In the genomic region with DNA sequence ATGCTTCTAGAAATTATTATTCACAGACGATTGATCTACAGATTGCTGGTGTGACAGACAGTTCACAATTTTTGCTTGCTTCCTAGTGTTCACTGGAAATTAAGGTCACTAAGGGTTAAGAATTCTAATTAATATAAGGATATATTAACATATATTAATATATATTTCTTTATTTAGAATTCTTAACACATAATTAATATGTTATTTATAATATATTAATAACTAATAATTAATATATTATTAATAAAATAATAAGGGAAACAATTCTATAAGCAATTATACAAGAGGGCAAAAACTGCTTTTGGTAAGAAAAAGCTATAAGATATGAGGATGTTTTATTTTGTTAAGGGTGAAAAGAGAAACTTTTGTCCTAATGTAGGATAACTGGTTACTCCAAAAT, we compare ENCODE assay signal across 18 cellular contexts. TPM values are rescaled to one million over a fixed set of nuclear protein-coding genes. Genes with fewer than 3 reads are reported as not detected.
DNase-seq lines count a peak whose midpoint lies in the region; ATAC-seq, FAIRE-seq and TF ChIP-seq lines count a peak whose summit lies in the region.
"Had no signal": no experiment of that assay in that cellular context is flagged by ENCODE, and none has a peak within 500 bp of the region (broad histone marks: within the 10 kb centered on the region; RNA-seq: fewer than 3 reads in every experiment).

No MANE protein-coding gene starts in this region.

- no peaks in the 10 kb centered on the region for H3K9me3 ChIP-seq in SK-N-SH
- H3K9me3 ChIP-seq in mesenchymal stem cell (ENCODE audit: control insufficient read depth, low read length): no peaks in the 10 kb centered on the region
- no peaks in the 10 kb centered on the region for H3K9me3 ChIP-seq in smooth muscle cell (replicated peaks; ENCODE audit: low read depth)
- H3K9me3 ChIP-seq: BE2C had no signal

- no peak overlapping the region for H4K91ac ChIP-seq in mesenchymal stem cell (ENCODE audit: low read length)

- DNase-seq in SK-N-SH (no peak), mesenchymal stem cell (no peak), smooth muscle cell (lab: John Stamatoyannopoulos, UW; ENCODE audit: unreplicated experiment) (no peak), HuH-7 (ENCODE audit: low spot score) (no peak), NCI-H1417 (lab: John Stamatoyannopoulos, UW) (no peak)
- DNase-seq in natural killer cell treated with Interleukin-12 subunit alpha and Interleukin-12 subunit beta and Interleukin-15 and Interleukin-18, amount 100 ng/mL, for 72 hours (ENCODE audit: low spot score): no peak
- DNase-seq: BE2C; CD4-positive, CD25-positive, alpha-beta regulatory T cell; NCI-H1436; NCI-H1930; NCI-H526 had no signal

- H3F3A ChIP-seq in SK-N-SH (replicated peaks; ENCODE audit: insufficient read depth) (peaks cover 8% of the 10 kb centered on the region), smooth muscle cell (ENCODE audit: low read depth) (no peaks in the 10 kb centered on the region)

- no peaks in the 10 kb centered on the region for H3K79me2 ChIP-seq in SK-N-SH (ENCODE audit: insufficient read depth)
- no peaks in the 10 kb centered on the region for H3K79me2 ChIP-seq in smooth muscle cell (ENCODE audit: low read depth)

- no peaks in the 10 kb centered on the region for H3K36me3 Mint-ChIP-seq in natural killer cell treated with Interleukin-12 subunit alpha and Interleukin-12 subunit beta and Interleukin-15 and Interleukin-18, amount 100 ng/mL, for 72 hours
- H3K36me3 Mint-ChIP-seq: CD4-positive, CD25-positive, alpha-beta regulatory T cell had no signal

- H3K18ac ChIP-seq in mesenchymal stem cell (ENCODE audit: low read depth in 1 of 2, low read length in 2 of 2): no peak overlapping the region

- WGBS in SK-N-SH (ENCODE audit: low lambda C conversion rate): 73% methylated on average over 1 of the region's 1 CpG
- WGBS in mesenchymal stem cell: 100% methylated on average over 1 of the region's 1 CpG
- WGBS in smooth muscle cell (ENCODE audit: low lambda C conversion rate): 93% methylated on average over 1 of the region's 1 CpG

- no peak overlapping the region for H2BK120ac ChIP-seq in mesenchymal stem cell (ENCODE audit: low read depth, low read length)

- no peaks in the 10 kb centered on the region for H3K9me2 ChIP-seq in SK-N-SH

- H4K20me1 ChIP-seq in SK-N-SH (ENCODE audit: insufficient read depth) (no peaks in the 10 kb centered on the region), smooth muscle cell (ENCODE audit: low read depth) (no peaks in the 10 kb centered on the region)

- H2BK5ac ChIP-seq in mesenchymal stem cell (ENCODE audit: low read depth, low read length, poor library complexity, severe bottlenecking): no peak overlapping the region

- FAIRE-seq in TTC549 (lab: Jason Lieb, UNC): peak; percentile 39
- FAIRE-seq: GM12878, H54 had no signal

- H3K4me3 Mint-ChIP-seq in natural killer cell treated with Interleukin-12 subunit alpha and Interleukin-12 subunit beta and Interleukin-15 and Interleukin-18, amount 100 ng/mL, for 72 hours: no peak overlapping the region
- H3K4me3 Mint-ChIP-seq: CD4-positive, CD25-positive, alpha-beta regulatory T cell had no signal

- no peaks in the 10 kb centered on the region for H3K79me1 ChIP-seq in mesenchymal stem cell (replicated peaks; ENCODE audit: low read length, poor library complexity, severe bottlenecking)

- H2BK15ac ChIP-seq in mesenchymal stem cell (ENCODE audit: low read depth, poor library complexity, severe bottlenecking): no peak overlapping the region

- peak overlapping the region; percentile 78 for H2AFZ ChIP-seq in SK-N-SH (ENCODE audit: low read depth)
- no peak overlapping the region for H2AFZ ChIP-seq in mesenchymal stem cell (ENCODE audit: low read depth, low read length)
- H2AFZ ChIP-seq in smooth muscle cell (ENCODE audit: low read depth): no peak overlapping the region
- H2AFZ ChIP-seq: PC-9 had no signal

- H3K36me3 ChIP-seq in SK-N-SH (replicated peaks in 1 of 2; ENCODE audit: control insufficient read depth in 1 of 2, insufficient read depth in 2 of 2, low read length in 1 of 2) (no peaks in the 10 kb centered on the region), mesenchymal stem cell (ENCODE audit: control insufficient read depth in 1 of 2, insufficient read depth in 2 of 2, low read depth in 1 of 2, low read length in 2 of 2) (no peaks in the 10 kb centered on the region), smooth muscle cell (ENCODE audit: low read depth) (no peaks in the 10 kb centered on the region)
- H3K36me3 ChIP-seq: BE2C had no signal

- H3K27me3 ChIP-seq in SK-N-SH (ENCODE audit: insufficient read depth) (no peaks in the 10 kb centered on the region), mesenchymal stem cell (ENCODE audit: control insufficient read depth in 1 of 2, insufficient read depth in 1 of 2, low read length in 2 of 2) (no peaks in the 10 kb centered on the region), smooth muscle cell (ENCODE audit: low read depth) (no peaks in the 10 kb centered on the region)
- H3K27me3 ChIP-seq: BE2C had no signal

- no peak overlapping the region; the same call in 1 of the 2 replicates for H3K9ac ChIP-seq in SK-N-SH
- no peak overlapping the region for H3K9ac ChIP-seq in mesenchymal stem cell (ENCODE audit: low read length)
- H3K9ac ChIP-seq in smooth muscle cell (ENCODE audit: low read depth): no peak overlapping the region

- no peak overlapping the region for H4K8ac ChIP-seq in mesenchymal stem cell (ENCODE audit: low read length)

- no peak overlapping the region for H3K27ac Mint-ChIP-seq in natural killer cell treated with Interleukin-12 subunit alpha and Interleukin-12 subunit beta and Interleukin-15 and Interleukin-18, amount 100 ng/mL, for 72 hours
- H3K27ac Mint-ChIP-seq: HFFc6 had no signal

- no peak overlapping the region for H2BK12ac ChIP-seq in mesenchymal stem cell (ENCODE audit: low read length in 2 of 2)

- H3K23ac ChIP-seq in mesenchymal stem cell (ENCODE audit: low read length in 2 of 2): no peak overlapping the region

- TF ChIP-seq CTCF in SK-N-SH (IDR thresholded peaks at IDR 0.05) (no peak), smooth muscle cell (IDR thresholded peaks at IDR 0.05; ENCODE audit: borderline replicate concordance, insufficient read depth, poor library complexity, severe bottlenecking) (no peak)

- H3K4ac ChIP-seq in mesenchymal stem cell (ENCODE audit: low read depth in 1 of 2, low read length in 2 of 2): no peak overlapping the region

- ATAC-seq in SK-N-SH treated with all-trans-retinoic acid at 6 μM for 48 hours: no peak
- ATAC-seq in natural killer cell treated with Interleukin-12 subunit alpha and Interleukin-12 subunit beta and Interleukin-15 and Interleukin-18, amount 100 ng/mL, for 72 hours: no peak
- ATAC-seq: GM12878 had no signal

- H2AK5ac ChIP-seq in mesenchymal stem cell (ENCODE audit: low read length, severe bottlenecking): no peak overlapping the region

- H3K4me3 ChIP-seq in SK-N-SH (ENCODE audit: low read depth in 2 of 2, low read length in 1 of 2): no peak overlapping the region
- no peak overlapping the region for H3K4me3 ChIP-seq in mesenchymal stem cell (ENCODE audit: insufficient read depth in 1 of 2, low read depth in 1 of 2, low read length in 2 of 2)
- no peak overlapping the region for H3K4me3 ChIP-seq in smooth muscle cell
- H3K4me3 ChIP-seq: GM12878, PC-9 had no signal

- POLR2A ChIA-PET in SK-N-SH (lab: Yijun Ruan, JAX): no interaction called here

- peaks cover 5 to 8% of the 10 kb centered on the region in 2 donors for H3K27me3 Mint-ChIP-seq in natural killer cell treated with Interleukin-12 subunit alpha and Interleukin-12 subunit beta and Interleukin-15 and Interleukin-18, amount 100 ng/mL, for 72 hours
- H3K27me3 Mint-ChIP-seq: CD4-positive, CD25-positive, alpha-beta regulatory T cell had no signal

- no peak for TF ChIP-seq EP300 in SK-N-SH (IDR thresholded peaks at IDR 0.05; ENCODE audit: borderline replicate concordance in 1 of 2, low read depth in 1 of 2, low read length in 1 of 2)

- no peak overlapping the region for H3K14ac ChIP-seq in mesenchymal stem cell (ENCODE audit: low read length in 2 of 2)

- H3K4me2 ChIP-seq in SK-N-SH: peak overlapping the region; percentile 71; the same call in 1 of the 2 replicates
- H3K4me2 ChIP-seq in mesenchymal stem cell (ENCODE audit: low read length, poor library complexity, severe bottlenecking): no peak overlapping the region
- peak overlapping the region; percentile 40 for H3K4me2 ChIP-seq in smooth muscle cell
- H3K4me2 ChIP-seq: PC-9 had no signal

- no peaks in the 10 kb centered on the region for H3K9me3 Mint-ChIP-seq in natural killer cell treated with Interleukin-12 subunit alpha and Interleukin-12 subunit beta and Interleukin-15 and Interleukin-18, amount 100 ng/mL, for 72 hours
- H3K9me3 Mint-ChIP-seq: CD4-positive, CD25-positive, alpha-beta regulatory T cell; HFFc6 had no signal

- peak overlapping the region in 1 of 2 experiments; percentile 53; a peak in 1 of 4 replicates for H3K27ac ChIP-seq in SK-N-SH (ENCODE audit: low read depth in 2 of 2, low read length in 1 of 2)
- peak overlapping the region; percentile 76 for H3K27ac ChIP-seq in mesenchymal stem cell (ENCODE audit: low read length, poor library complexity, severe bottlenecking)
- no peak overlapping the region for H3K27ac ChIP-seq in smooth muscle cell (ENCODE audit: low read depth)
- H3K27ac ChIP-seq: 22Rv1, PC-9 had no signal

- no peaks in the 10 kb centered on the region for H3K4me1 Mint-ChIP-seq in natural killer cell treated with Interleukin-12 subunit alpha and Interleukin-12 subunit beta and Interleukin-15 and Interleukin-18, amount 100 ng/mL, for 72 hours (ENCODE audit: low read depth in 2 of 2)
- H3K4me1 Mint-ChIP-seq: CD4-positive, CD25-positive, alpha-beta regulatory T cell had no signal

- CTCF ChIA-PET in SK-N-SH (lab: Yijun Ruan, JAX): interaction anchor here (1.4 kb wide), 1 partner anchor 36 kb away, joined by 5 read pairs; no protein-coding TSS in a partner anchor

- no peak for TF ChIP-seq RAD21 in SK-N-SH (IDR thresholded peaks at IDR 0.05; ENCODE audit: low read length)

- H3K4me1 ChIP-seq in SK-N-SH (ENCODE audit: control insufficient read depth in 1 of 2, insufficient read depth in 2 of 2, low read depth in 1 of 2, low read length in 1 of 2) (peaks cover 4 to 6% of the 10 kb centered on the region in 2 experiments; a peak in 2 of 4 replicates), mesenchymal stem cell (ENCODE audit: control insufficient read depth, insufficient read depth, low read depth, low read length) (peaks cover 13% of the 10 kb centered on the region), smooth muscle cell (ENCODE audit: low read depth) (no peaks in the 10 kb centered on the region)
- H3K4me1 ChIP-seq: BE2C had no signal

TF ChIP-seq in SK-N-SH, 30 proteins besides CTCF, POLR2A, EP300 and RAD21 (continues in another document):
- no peak for TF ChIP-seq FOXJ3 (CRISPR knock-in tag; IDR thresholded peaks at IDR 0.05)

TF ChIP-seq in SK-N-SH treated with all-trans-retinoic acid at 6 μM for 48 hours, 23 proteins besides CTCF, POLR2A, EP300 and RAD21 (continues in another document):
- no peak for TF ChIP-seq OSR1 (CRISPR knock-in tag; IDR thresholded peaks at IDR 0.05)

RNA-seq across cellular contexts. Expression of a gene that starts 56.3 kb away (rescaled TPM):
- polyA plus RNA-seq in SK-N-SH (2012; rRNA removed) (0.05 and 0.06 TPM in 2 replicates), smooth muscle cell (0.05 TPM in 1 of 2 replicates, not detected in the other)
- 0.06 and 0.07 TPM in 2 replicates for polyA plus RNA-seq in SK-N-SH (2012; cell fraction: cytosol; rRNA removed)
- 0.11 and 0.14 TPM in 2 replicates for polyA plus RNA-seq in SK-N-SH (2012; cell fraction: nucleus; rRNA removed)
- polyA plus RNA-seq in mesenchymal stem cell (2013, experiment 1 of 2): 0.01 TPM
- 0.03 TPM for polyA plus RNA-seq in mesenchymal stem cell (2013, experiment 2 of 2)
- not detected in 2 replicates for total RNA-seq in smooth muscle cell
- not detected for total RNA-seq in natural killer cell treated with Interleukin-12 subunit alpha and Interleukin-12 subunit beta and Interleukin-15 and Interleukin-18, amount 100 ng/mL, for 72 hours
- total RNA-seq: CD4-positive, CD25-positive, alpha-beta regulatory T cell; GM12878; HFFc6 had no signal
- polyA plus RNA-seq: CD4-positive, CD25-positive, alpha-beta regulatory T cell had no signal
